ENCODE assay signal across 13 cellular contexts in genomic region chr10:11687357-11687771, GRCh38. TPM values are rescaled to one million over a fixed set of nuclear protein-coding genes. Genes with fewer than 3 reads are reported as not detected.
DNase-seq lines count a peak whose midpoint lies in the region; ATAC-seq and TF ChIP-seq lines count a peak whose summit lies in the region.
"Had no signal": no experiment of that assay in that cellular context is flagged by ENCODE, and none has a peak within 500 bp of the region (broad histone marks: within the 10 kb centered on the region; RNA-seq: fewer than 3 reads in every experiment).

No MANE protein-coding gene starts in this region.

- H3K4me1 ChIP-seq in PC-3 (ENCODE audit: insufficient read depth, low read length) (peaks cover 49% of the 10 kb centered on the region), esophagus (ENCODE audit: control insufficient read depth in 2 of 2, insufficient read depth in 2 of 2, low read length in 1 of 2) (peaks cover 2 to 20% of the 10 kb centered on the region in 2 donors), neuronal stem cell (ENCODE audit: control insufficient read depth in 2 of 2, insufficient read depth in 1 of 2, low read depth in 1 of 2, low read length in 2 of 2) (peaks cover 2 to 15% of the 10 kb centered on the region in 2 donors)

- H3K9me3 ChIP-seq in PC-3 (ENCODE audit: low read length), result no peaks in the 10 kb centered on the region
- H3K9me3 ChIP-seq in esophagus (ENCODE audit: control insufficient read depth in 2 of 2, insufficient read depth in 1 of 2, low read depth in 1 of 2, low read length in 1 of 2), result no peaks in the 10 kb centered on the region
- no peaks in the 10 kb centered on the region for H3K9me3 ChIP-seq in neuronal stem cell (replicated peaks in 1 of 2; ENCODE audit: control insufficient read depth in 2 of 2, insufficient read depth in 1 of 2, low read depth in 1 of 2, low read length in 2 of 2)
- H3K9me3 ChIP-seq: esophagus muscularis mucosa, right atrium auricular region had no signal

- H2AK5ac ChIP-seq in neuronal stem cell (ENCODE audit: low read depth, low read length), result no peak overlapping the region

- no peak overlapping the region for H4K91ac ChIP-seq in neuronal stem cell (ENCODE audit: low read depth, low read length, poor library complexity)

- 70 to 80% methylated on average over 8 of the region's 8 CpGs for WGBS in esophagus, 2 donors
- no CpG with 5 or more reads among the region's 8 CpGs for WGBS in neuronal stem cell (ENCODE audit: extremely low coverage in 2 of 2, insufficient read length in 2 of 2, insufficient replicate concordance in 1 of 2), 2 donors

- ATAC-seq in PC-3 (peak; percentile 30), HG02571 (IDR thresholded peaks at IDR 0.05; ENCODE audit: unreplicated experiment) (no peak), HG02852 (IDR thresholded peaks at IDR 0.05; ENCODE audit: unreplicated experiment) (no peak), GM19455 (IDR thresholded peaks at IDR 0.05; ENCODE audit: unreplicated experiment) (no peak)
- ATAC-seq: T-helper 17 cell had no signal

- no peaks in the 10 kb centered on the region for H4K20me1 ChIP-seq in PC-3 (ENCODE audit: low read length)

- H2BK5ac ChIP-seq in neuronal stem cell (ENCODE audit: low read length), result no peak overlapping the region

- no peaks in the 10 kb centered on the region for H3K9me2 ChIP-seq in PC-3 (replicated peaks; ENCODE audit: low read length)

- no peak overlapping the region for H2BK12ac ChIP-seq in neuronal stem cell (ENCODE audit: low read length)

- H3K14ac ChIP-seq in neuronal stem cell (ENCODE audit: low read length), result no peak overlapping the region

- H3K23ac ChIP-seq in neuronal stem cell (ENCODE audit: low read depth, low read length, poor library complexity), result no peak overlapping the region

- H3K36me3 ChIP-seq in PC-3 (ENCODE audit: low read depth, low read length) (no peaks in the 10 kb centered on the region), esophagus (ENCODE audit: control insufficient read depth in 2 of 2, insufficient read depth in 2 of 2, low read length in 1 of 2) (no peaks in the 10 kb centered on the region), neuronal stem cell (replicated peaks in 1 of 2; ENCODE audit: control insufficient read depth in 2 of 2, insufficient read depth in 2 of 2, low read length in 2 of 2) (no peaks in the 10 kb centered on the region)
- H3K36me3 ChIP-seq: esophagus muscularis mucosa, right atrium auricular region had no signal

- no peak overlapping the region for H3K4ac ChIP-seq in neuronal stem cell (ENCODE audit: low read length)

- CTCF ChIA-PET in PC-3 (lab: Charles Lee), result interaction anchor here (0.6 kb wide), 1 partner anchor 75 kb away, joined by 3 read pairs; no protein-coding TSS in a partner anchor

- intact Hi-C loops in PC-3 (cut with micrococcal nuclease), result no loop called here

- H2AFZ ChIP-seq in PC-3 (ENCODE audit: low read length) (no peak overlapping the region), neuronal stem cell (ENCODE audit: low read length) (no peak overlapping the region)

- H3K9ac ChIP-seq in PC-3 (ENCODE audit: low read length), result peak overlapping the region; percentile 75
- no peak overlapping the region for H3K9ac ChIP-seq in neuronal stem cell (ENCODE audit: low read depth, low read length, poor library complexity)

- H3K79me1 ChIP-seq in neuronal stem cell (ENCODE audit: low read depth, low read length), result no peaks in the 10 kb centered on the region

- H3K18ac ChIP-seq in neuronal stem cell (ENCODE audit: low read length), result peak overlapping the region; percentile 42

- H4K8ac ChIP-seq in neuronal stem cell (ENCODE audit: low read depth, low read length), result no peak overlapping the region

- H3K27me3 ChIP-seq in PC-3 (ENCODE audit: low read length) (no peaks in the 10 kb centered on the region), esophagus (ENCODE audit: control insufficient read depth in 1 of 2, insufficient read depth in 2 of 2, low read length in 2 of 2) (no peaks in the 10 kb centered on the region), neuronal stem cell (ENCODE audit: control insufficient read depth in 3 of 3, insufficient read depth in 3 of 3, low read depth in 1 of 3, low read length in 3 of 3) (peaks cover 0 to 8% (median 0%) of the 10 kb centered on the region in 3 experiments)
- H3K27me3 ChIP-seq: esophagus muscularis mucosa, right atrium auricular region had no signal

- no peak overlapping the region for H2BK120ac ChIP-seq in neuronal stem cell (ENCODE audit: low read depth, low read length)

- no peak overlapping the region for H2BK15ac ChIP-seq in neuronal stem cell (ENCODE audit: low read length)

- no TSS peak for BruUV-seq in PC-3 (replicated peaks; lab: Mats Ljungman, UMichigan)

- no peaks in the 10 kb centered on the region for H3K79me2 ChIP-seq in PC-3 (ENCODE audit: low read length)

- no peak for TF ChIP-seq CTCF in PC-3 (conservative IDR thresholded peaks at IDR 0.05; ENCODE audit: low read depth, low read length)

- H3K4me2 ChIP-seq in PC-3 (ENCODE audit: low read length) (peak overlapping the region; percentile 72), neuronal stem cell (ENCODE audit: insufficient read depth, low read length, poor library complexity, severe bottlenecking) (no peak overlapping the region)

- peak overlapping the region; percentile 100 for H3K27ac ChIP-seq in PC-3 (ENCODE audit: low read length)
- peak overlapping the region; percentile 76 to 93 for H3K27ac ChIP-seq in esophagus (ENCODE audit: low read depth in 2 of 2, low read length in 1 of 2)
- no peak overlapping the region for H3K27ac ChIP-seq in neuronal stem cell (replicated peaks; ENCODE audit: low read length)
- H3K27ac ChIP-seq: esophagus muscularis mucosa, right atrium auricular region had no signal

- H3F3A ChIP-seq in PC-3 (ENCODE audit: low read length, unreplicated experiment), result no peaks in the 10 kb centered on the region

- POLR2A ChIA-PET in PC-3 (lab: Charles Lee; ENCODE audit: unreplicated experiment), result no interaction called here

- DNase-seq in DMS53 (lab: John Stamatoyannopoulos, UW) (peak; percentile 71), PC-3 (peak; percentile 83), neuronal stem cell (ENCODE audit: low spot score) (no peak)
- DNase-seq in activated CD4-positive, alpha-beta T cell treated with anti-CD3 and anti-CD28 coated beads for 48 hours, result no peak
- DNase-seq: activated naive CD4-positive, alpha-beta T cell treated with anti-CD3 and anti-CD28 coated beads for 36 hours; cerebellar nuclear complex; T-helper 17 cell had no signal

- H3K4me3 ChIP-seq in PC-3 (ENCODE audit: low read length), result peak overlapping the region; percentile 37; the same call in 1 of the 2 replicates
- H3K4me3 ChIP-seq in esophagus (ENCODE audit: low read depth in 1 of 2, low read length in 2 of 2), result no peak overlapping the region
- no peak overlapping the region for H3K4me3 ChIP-seq in neuronal stem cell (ENCODE audit: low read length in 2 of 2)
- H3K4me3 ChIP-seq: esophagus muscularis mucosa, right atrium auricular region had no signal

RNA-seq across cellular contexts. Expression of gene ECHDC3, which starts 54.8 kb away (rescaled TPM):
- not detected in 2 replicates for total RNA-seq in PC-3 (2014; rRNA removed)
- polyA plus RNA-seq in esophagus, result 10 to 100 TPM; 23.7 to 36.5 TPM
- polyA plus RNA-seq in neuronal stem cell (2013, experiment 1 of 2), result 9.9 TPM
- 10.0 TPM for polyA plus RNA-seq in neuronal stem cell (2013, experiment 2 of 2)

Comparison
In these comparisons a context has a peak if more than half of its experiments do, and no peak if none do; other contexts are left out.
1. DNase-seq: peak in DMS53 (single experiment) and PC-3 (single experiment); none in neuronal stem cell (single experiment) and activated CD4-positive, alpha-beta T cell treated with anti-CD3 and anti-CD28 coated beads for 48 hours (single experiment).